ENCODE assay signal across 11 cellular contexts in the genomic region with DNA sequence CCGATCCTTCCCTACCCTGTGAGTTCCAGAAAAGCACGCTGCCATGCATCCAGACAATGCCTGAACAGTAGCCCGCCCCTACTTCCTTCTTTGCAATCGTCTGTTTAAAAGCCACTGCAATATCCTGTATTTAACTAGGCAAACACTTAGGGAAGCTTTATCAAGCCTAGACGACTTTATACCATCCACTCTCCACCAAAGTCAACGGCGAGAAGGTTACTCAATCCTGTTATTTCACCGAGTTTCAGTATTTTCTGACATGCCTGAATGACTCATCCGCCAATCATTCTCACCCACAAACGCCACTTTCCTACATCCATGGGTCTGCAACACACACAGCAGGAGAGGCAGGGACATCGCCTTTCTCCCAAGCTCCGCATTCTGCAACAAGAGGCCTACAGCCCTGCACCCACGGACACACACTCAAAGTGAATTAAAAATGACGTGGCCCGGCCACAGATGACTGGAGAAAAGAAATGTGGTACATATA. TPM values are rescaled to one million over a fixed set of nuclear protein-coding genes. Genes with fewer than 3 reads are reported as not detected.
DNase-seq lines count a peak whose midpoint lies in the region; ATAC-seq and TF ChIP-seq lines count a peak whose summit lies in the region.
"Had no signal": no experiment of that assay in that cellular context is flagged by ENCODE, and none has a peak within 500 bp of the region (broad histone marks: within the 10 kb centered on the region; RNA-seq: fewer than 3 reads in every experiment).

No MANE protein-coding gene starts in this region.

- BruUV-seq in IMR-90 (replicated peaks; lab: Mats Ljungman, UMichigan), result no TSS peak

- no peaks in the 10 kb centered on the region for H3K36me3 Mint-ChIP-seq in activated CD4-positive, alpha-beta memory T cell treated with anti-CD3 and anti-CD28 coated beads, Interleukin-2, amount 10 ng/mL, durations not matched to agents 7 days and 5 days (ENCODE audit: low read depth)

- no peak overlapping the region for H3K4me3 Mint-ChIP-seq in activated CD4-positive, alpha-beta memory T cell treated with anti-CD3 and anti-CD28 coated beads, Interleukin-2, amount 10 ng/mL, durations not matched to agents 7 days and 5 days
- H3K4me3 Mint-ChIP-seq: dendritic cell treated with granulocyte-macrophage colony-stimulating factor and Interleukin-4, amounts not matched to agents 40 ng/mL and 50 ng/mL, for 4 days had no signal

- intact Hi-C loops in IMR-90 (cut with micrococcal nuclease), result loop anchor here (10.0 kb wide), 1 partner anchor 133 kb away; no protein-coding TSS in a partner anchor
- intact Hi-C loops in left lung (cut with DNase I), result no loop called here

- DNase-seq in CD1c-positive myeloid dendritic cell (ENCODE audit: extremely low spot score) (peak; percentile 87), IMR-90 (peak; percentile 64), UCSD-AML1 (lab: John Stamatoyannopoulos, UW; ENCODE audit: unreplicated experiment) (peak; percentile 40), left lung (peak in 1 of 2 donors; percentile 78), H7 (no peak), NCI-H1436 (lab: John Stamatoyannopoulos, UW) (no peak)
- DNase-seq in activated CD4-positive, alpha-beta memory T cell treated with anti-CD3 and anti-CD28 coated beads, Interleukin-2, amount 10 ng/mL, durations not matched to agents 7 days and 5 days, result no peak
- DNase-seq: activated CD4-positive, CD25-positive, alpha-beta regulatory T cell; NCI-H1092 had no signal

- H3K4ac ChIP-seq in IMR-90 (ENCODE audit: low read depth, low read length), result no peak overlapping the region

- no peaks in the 10 kb centered on the region for H3K36me3 ChIP-seq in IMR-90 (ENCODE audit: control insufficient read depth, insufficient read depth, low read length)
- H3K36me3 ChIP-seq in left lung, result no peaks in the 10 kb centered on the region
- H3K36me3 ChIP-seq in H7 (replicated peaks; ENCODE audit: control insufficient read depth, insufficient read depth, low read length), result no peaks in the 10 kb centered on the region

- no peak for TF ChIP-seq POLR2A in IMR-90 (IDR thresholded peaks at IDR 0.05; ENCODE audit: low read depth, low read length)

- H4K5ac ChIP-seq in IMR-90 (ENCODE audit: low read depth, low read length), result no peak overlapping the region

- H2BK15ac ChIP-seq in IMR-90 (ENCODE audit: low read depth, low read length), result no peak overlapping the region

- no peak overlapping the region for H3K4me3 ChIP-seq in IMR-90 (ENCODE audit: insufficient read depth, low read depth, low read length)
- no peak overlapping the region for H3K4me3 ChIP-seq in left lung
- no peak overlapping the region for H3K4me3 ChIP-seq in H7 (ENCODE audit: insufficient read depth, low read depth, low read length)

- no peaks in the 10 kb centered on the region for H3K9me3 Mint-ChIP-seq in activated CD4-positive, alpha-beta memory T cell treated with anti-CD3 and anti-CD28 coated beads, Interleukin-2, amount 10 ng/mL, durations not matched to agents 7 days and 5 days
- H3K9me3 Mint-ChIP-seq: dendritic cell treated with granulocyte-macrophage colony-stimulating factor and Interleukin-4, amounts not matched to agents 40 ng/mL and 50 ng/mL, for 4 days had no signal

- no peak overlapping the region for H4K91ac ChIP-seq in IMR-90 (ENCODE audit: insufficient read depth, low read depth, low read length)

- H3K4me1 Mint-ChIP-seq in activated CD4-positive, alpha-beta memory T cell treated with anti-CD3 and anti-CD28 coated beads, Interleukin-2, amount 10 ng/mL, durations not matched to agents 7 days and 5 days, result peaks cover 4% of the 10 kb centered on the region

- dilution Hi-C loops in IMR-90 (cut with HindIII; ENCODE audit: low sequenced_read_pairs, unreplicated experiment), result no loop called here

- H3K27ac Mint-ChIP-seq in activated CD4-positive, alpha-beta memory T cell treated with anti-CD3 and anti-CD28 coated beads, Interleukin-2, amount 10 ng/mL, durations not matched to agents 7 days and 5 days, result no peak overlapping the region

- WGBS in IMR-90 (ENCODE audit: extremely low coverage in 2 of 2, insufficient read length in 1 of 2), 2 experiments, result 81% methylated on average over 3 of the region's 15 CpGs; no CpG with 5 or more reads in 1 of the 2 experiments

- no peak overlapping the region for H2BK20ac ChIP-seq in IMR-90 (ENCODE audit: low read depth, low read length)

- in situ Hi-C loops in IMR-90 (cut with MboI; ENCODE audit: low sequenced_read_pairs), result loop anchor here (25.0 kb wide), 1 partner anchor 391 kb away; no protein-coding TSS in a partner anchor

- H4K8ac ChIP-seq in IMR-90 (ENCODE audit: low read depth in 2 of 2, low read length in 2 of 2), result no peak overlapping the region

- CTCF ChIA-PET in IMR-90 (lab: Yijun Ruan, JAX), result no interaction called here
- CTCF ChIA-PET in activated CD4-positive, alpha-beta memory T cell treated with anti-CD3 and anti-CD28 coated beads, Interleukin-2, amount 10 ng/mL, durations not matched to agents 7 days and 5 days (lab: Charles Lee), result no interaction called here

- no peak overlapping the region for H2AK5ac ChIP-seq in IMR-90 (ENCODE audit: low read depth, low read length)

- H3K4me2 ChIP-seq in IMR-90 (ENCODE audit: low read depth, low read length), result no peak overlapping the region

- peaks cover 17% of the 10 kb centered on the region; the same call in 1 of the 2 replicates for H3K27me3 ChIP-seq in IMR-90 (ENCODE audit: control insufficient read depth, insufficient read depth, low read length)
- peaks cover 0 to 5% of the 10 kb centered on the region in 2 donors for H3K27me3 ChIP-seq in left lung
- H3K27me3 ChIP-seq in H7 (ENCODE audit: control insufficient read depth, insufficient read depth, low read length), result no peaks in the 10 kb centered on the region

- no peak overlapping the region for H3K56ac ChIP-seq in IMR-90 (ENCODE audit: extremely low read depth, insufficient read depth, low read length)

- H3K9ac ChIP-seq in IMR-90 (ENCODE audit: low read depth, low read length), result no peak overlapping the region

- H3K27ac ChIP-seq in IMR-90 (ENCODE audit: insufficient read depth, low read length) (no peak overlapping the region), left lung (peak overlapping the region; percentile 60 to 62)

- peak overlapping the region; percentile 18 for H2AFZ ChIP-seq in IMR-90 (replicated peaks; ENCODE audit: low read length, poor library complexity)

- no peaks in the 10 kb centered on the region for H3K79me1 ChIP-seq in IMR-90 (ENCODE audit: low read depth in 1 of 2, low read length in 2 of 2)

- no peak overlapping the region for H2BK120ac ChIP-seq in IMR-90 (ENCODE audit: low read depth, low read length)

- no peaks in the 10 kb centered on the region for H4K20me1 ChIP-seq in IMR-90 (ENCODE audit: insufficient read depth, low read length)

- H3K14ac ChIP-seq in IMR-90 (replicated peaks; ENCODE audit: low read depth, low read length), result no peak overlapping the region

- no peak overlapping the region for H3K23ac ChIP-seq in IMR-90 (ENCODE audit: low read depth, low read length)

- no peak overlapping the region for H2AK9ac ChIP-seq in IMR-90 (replicated peaks; ENCODE audit: low read depth, low read length, poor library complexity)

- H3K9me3 ChIP-seq in IMR-90 (ENCODE audit: control insufficient read depth, insufficient read depth, low read length) (no peaks in the 10 kb centered on the region), left lung (no peaks in the 10 kb centered on the region)

- no peak overlapping the region for H2BK5ac ChIP-seq in IMR-90 (ENCODE audit: low read depth, low read length, poor library complexity, severe bottlenecking)

- peaks cover 6% of the 10 kb centered on the region for H3K27me3 Mint-ChIP-seq in activated CD4-positive, alpha-beta memory T cell treated with anti-CD3 and anti-CD28 coated beads, Interleukin-2, amount 10 ng/mL, durations not matched to agents 7 days and 5 days

- no peak for TF ChIP-seq RAD21 in IMR-90 (IDR thresholded peaks at IDR 0.05; ENCODE audit: low read length)

- ATAC-seq in IMR-90 (ENCODE audit: low read depth) (no peak; the same call in 1 of the 2 replicates), left lung (peak; percentile 84), HG02798 (IDR thresholded peaks at IDR 0.05; ENCODE audit: poor library complexity, unreplicated experiment) (no peak)

- no peaks in the 10 kb centered on the region for H3K9me1 ChIP-seq in IMR-90 (ENCODE audit: insufficient read depth, low read length)

- H3K4me1 ChIP-seq in IMR-90 (ENCODE audit: control insufficient read depth, insufficient read depth, low read length) (no peaks in the 10 kb centered on the region), left lung (peaks cover 3 to 33% of the 10 kb centered on the region in 2 donors)

- no peak overlapping the region for H3K18ac ChIP-seq in IMR-90 (ENCODE audit: low read depth, low read length)

- POLR2A ChIA-PET in IMR-90 (lab: Charles Lee; ENCODE audit: unreplicated experiment), result interaction anchor here (0.5 kb wide), 1 partner anchor 15 kb away, joined by 3 read pairs; no protein-coding TSS in a partner anchor
- POLR2A ChIA-PET in activated CD4-positive, alpha-beta memory T cell treated with anti-CD3 and anti-CD28 coated beads, Interleukin-2, amount 10 ng/mL, durations not matched to agents 7 days and 5 days (lab: Charles Lee), result no interaction called here

- no peak for TF ChIP-seq CTCF in IMR-90 (conservative IDR thresholded peaks at IDR 0.05; ENCODE audit: low read depth, low read length)
- TF ChIP-seq CTCF in left lung (IDR thresholded peaks at IDR 0.05), result no peak

TF ChIP-seq in IMR-90, 13 proteins besides CTCF, POLR2A, EP300 and RAD21:
- no peak for TF ChIP-seq MAZ (IDR thresholded peaks at IDR 0.05; ENCODE audit: borderline replicate concordance, low read depth, low read length)
- TF ChIP-seq MAFK (IDR thresholded peaks at IDR 0.05; ENCODE audit: low read depth, low read length), result no peak
- TF ChIP-seq NFE2L2 (IDR thresholded peaks at IDR 0.05; ENCODE audit: low read depth, low read length), result no peak
- no peak for TF ChIP-seq MXI1 (IDR thresholded peaks at IDR 0.05; ENCODE audit: borderline replicate concordance, low read depth, low read length)
- no peak for TF ChIP-seq SMC3 (IDR thresholded peaks at IDR 0.05; ENCODE audit: low read depth, low read length)
- TF ChIP-seq FOS (IDR thresholded peaks at IDR 0.05; ENCODE audit: low read depth, low read length), result peak; percentile 31; the same call in 1 of the 2 replicates
- TF ChIP-seq RFX5 (IDR thresholded peaks at IDR 0.05; ENCODE audit: low read depth, low read length), result 0 out of 2 replicates have a peak, but pooled peaks have one; percentile 46

RNA-seq across cellular contexts. Expression of gene CELSR1, which starts 9.3 kb away (rescaled TPM):
- total RNA-seq in IMR-90 (2012; rRNA removed), result 0.36 and 0.56 TPM in 2 replicates
- 0.82 and 1.4 TPM in 2 replicates for polyA plus RNA-seq in IMR-90 (2012; rRNA removed)
- polyA plus RNA-seq in IMR-90 (2012; cell fraction: cytosol; rRNA removed), result 0.47 and 1.2 TPM in 2 replicates
- 0.91 and 1.9 TPM in 2 replicates for polyA plus RNA-seq in IMR-90 (2012; cell fraction: nucleus; rRNA removed; ENCODE audit: low replicate concordance)
- 10 to 100 TPM; 36.3 to 59.8 TPM for total RNA-seq in left lung
- 5.3 and 7.8 TPM in 2 replicates for total RNA-seq in H7 (2014; rRNA removed; shearing (Covaris generic))
- total RNA-seq in activated CD4-positive, alpha-beta memory T cell treated with anti-CD3 and anti-CD28 coated beads, Interleukin-2, amount 10 ng/mL, durations not matched to agents 7 days and 5 days, result under 1 TPM; 0.10 to 0.13 TPM

Comparison
In these comparisons a context has a peak if more than half of its experiments do, and no peak if none do; other contexts are left out.
1. DNase-seq: peak in CD1c-positive myeloid dendritic cell (single experiment), IMR-90 (single experiment) and UCSD-AML1 (single experiment); none in H7 (single experiment), NCI-H1436 (single experiment) and activated CD4-positive, alpha-beta memory T cell treated with anti-CD3 and anti-CD28 coated beads, Interleukin-2, amount 10 ng/mL, durations not matched to agents 7 days and 5 days (single experiment).